Comparison of ENCODE assay signal across 8 cellular contexts in the genomic region with DNA sequence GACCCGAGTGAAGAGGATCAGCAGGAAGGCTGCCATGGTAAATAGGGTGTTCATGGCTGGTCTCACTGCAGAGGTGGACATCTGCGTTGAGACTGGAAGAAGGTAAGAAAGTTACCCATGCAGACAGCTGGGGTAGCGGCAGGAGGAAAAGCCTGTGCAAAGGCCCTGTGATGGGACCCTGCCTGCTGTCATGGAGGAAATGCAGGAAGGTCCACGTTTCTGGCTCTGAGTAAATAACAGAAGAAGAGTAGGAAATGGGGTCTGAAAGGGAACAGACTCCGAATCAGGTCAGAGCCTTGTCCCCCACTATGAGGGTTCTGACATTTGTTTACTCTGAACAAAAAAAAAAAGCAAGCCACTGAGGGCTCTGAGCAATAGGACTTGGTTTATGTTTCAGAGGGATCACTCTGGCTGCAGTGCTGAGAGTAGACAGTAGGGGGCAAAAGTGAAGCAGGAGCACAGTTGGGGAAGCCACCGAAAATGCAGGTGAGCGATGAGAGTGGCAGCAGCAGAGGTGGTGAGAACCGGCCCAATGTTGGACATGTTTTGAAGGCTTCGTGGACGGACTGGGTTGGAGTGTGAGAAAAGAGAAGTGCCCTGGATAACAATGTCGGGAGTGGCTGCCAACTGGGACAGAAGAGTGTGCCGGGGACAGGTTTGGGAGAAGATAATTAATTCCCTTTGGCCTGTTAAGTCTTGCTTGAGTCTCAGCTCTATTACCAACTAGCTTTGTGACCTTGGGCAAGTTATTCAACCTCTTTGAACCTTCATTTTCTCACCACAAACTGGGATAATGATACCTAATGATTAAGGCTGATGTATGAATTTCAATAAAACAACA. TPM values are rescaled to one million over a fixed set of nuclear protein-coding genes. Genes with fewer than 3 reads are reported as not detected.
DNase-seq lines count a peak whose midpoint lies in the region; ATAC-seq and TF ChIP-seq lines count a peak whose summit lies in the region.

No MANE protein-coding gene starts in this region.

- DNase-seq in NOMO-1 (lab: John Stamatoyannopoulos, UW; ENCODE audit: unreplicated experiment in 2 of 2): peak; percentile 15 to 39
- DNase-seq in activated CD8-positive, alpha-beta memory T cell treated with anti-CD3 and anti-CD28 coated beads, Interleukin-2, amount 50 U/mL, for 1 hour (ENCODE audit: extremely low read depth): peak; percentile 22
- peak; percentile 82 for DNase-seq in nephron progenitor cell
- DNase-seq in substantia nigra (lab: John Stamatoyannopoulos, UW): peak in 25 of 49 donors; percentile 1 to 53 (median 21)

- no peaks in the 10 kb centered on the region for H3K9me3 Mint-ChIP-seq in nephron progenitor cell

- no peaks in the 10 kb centered on the region for H3K9me3 ChIP-seq in BLaER1 treated with 17β-estradiol and CSF1 and Interleukin-3, amounts not matched to agents 10 nM and 100 nM (replicated peaks in 1 of 11)
- H3K9me3 ChIP-seq in esophagus (ENCODE audit: control insufficient read depth in 2 of 2, insufficient read depth in 1 of 2, low read depth in 1 of 2, low read length in 1 of 2): no peaks in the 10 kb centered on the region

- H3K27me3 ChIP-seq in BLaER1 treated with 17β-estradiol and CSF1 and Interleukin-3, amounts not matched to agents 10 nM and 100 nM: no peaks in the 10 kb centered on the region
- H3K27me3 ChIP-seq in esophagus (ENCODE audit: control insufficient read depth in 1 of 2, insufficient read depth in 2 of 2, low read length in 2 of 2): no peaks in the 10 kb centered on the region

- ATAC-seq in GM18907 (IDR thresholded peaks at IDR 0.05; ENCODE audit: unreplicated experiment): peak; percentile 81
- peak; percentile 65 for ATAC-seq in HG03196 (IDR thresholded peaks at IDR 0.05; ENCODE audit: unreplicated experiment)

- H3K4me2 ChIP-seq in BLaER1 treated with 17β-estradiol and CSF1 and Interleukin-3, amounts not matched to agents 10 nM and 100 nM: peak overlapping the region in 7 of 11 experiments; percentile 64 to 83 (median 81); a peak in 14 of 22 replicates

- H3K4me3 ChIP-seq in BLaER1 treated with 17β-estradiol and CSF1 and Interleukin-3, amounts not matched to agents 10 nM and 100 nM: no peak overlapping the region
- no peak overlapping the region for H3K4me3 ChIP-seq in esophagus (ENCODE audit: low read depth in 1 of 2, low read length in 2 of 2)

- H4K20me1 ChIP-seq in BLaER1 treated with 17β-estradiol and CSF1 and Interleukin-3, amounts not matched to agents 10 nM and 100 nM: no peaks in the 10 kb centered on the region

- H3K27ac ChIP-seq in BLaER1 treated with 17β-estradiol and CSF1 and Interleukin-3, amounts not matched to agents 10 nM and 100 nM: peak overlapping the region in 4 of 11 experiments; percentile 58 to 87 (median 76); a peak in 4 of 22 replicates
- H3K27ac ChIP-seq in esophagus (ENCODE audit: low read depth in 2 of 2, low read length in 1 of 2) (peak overlapping the region; percentile 24 to 77), substantia nigra (ENCODE audit: low read depth, low read length, poor library complexity, severe bottlenecking) (no peak overlapping the region)

- no peaks in the 10 kb centered on the region for H3K36me3 Mint-ChIP-seq in nephron progenitor cell (ENCODE audit: low read depth)

- WGBS in esophagus, 2 donors: 52 to 58% methylated on average over 12 of the region's 12 CpGs

- H3K27me3 Mint-ChIP-seq in nephron progenitor cell (ENCODE audit: low read depth, poor library complexity): peaks cover 3% of the 10 kb centered on the region

- H3K4me1 Mint-ChIP-seq in nephron progenitor cell: peaks cover 4% of the 10 kb centered on the region

- peaks cover 0 to 51% (median 18%) of the 10 kb centered on the region in 11 experiments; a peak in 19 of 22 replicates for H3K36me3 ChIP-seq in BLaER1 treated with 17β-estradiol and CSF1 and Interleukin-3, amounts not matched to agents 10 nM and 100 nM
- H3K36me3 ChIP-seq in esophagus (ENCODE audit: control insufficient read depth in 2 of 2, insufficient read depth in 2 of 2, low read length in 1 of 2): peaks cover 0 to 5% of the 10 kb centered on the region in 2 donors

- no peak overlapping the region for H3K4me3 Mint-ChIP-seq in nephron progenitor cell

- peak; percentile 71 for TF ChIP-seq CTCF in nephron progenitor cell (IDR thresholded peaks at IDR 0.05)

- H3K9ac ChIP-seq in BLaER1 treated with 17β-estradiol and CSF1 and Interleukin-3, amounts not matched to agents 10 nM and 100 nM: no peak overlapping the region

- peaks cover 28 to 97% (median 44%) of the 10 kb centered on the region in 10 experiments for H3K4me1 ChIP-seq in BLaER1 treated with 17β-estradiol and CSF1 and Interleukin-3, amounts not matched to agents 10 nM and 100 nM
- H3K4me1 ChIP-seq in esophagus (ENCODE audit: control insufficient read depth in 2 of 2, insufficient read depth in 2 of 2, low read length in 1 of 2): peaks cover 0 to 3% of the 10 kb centered on the region in 2 donors

- H3K27ac Mint-ChIP-seq in nephron progenitor cell: no peak overlapping the region

RNA-seq across cellular contexts. Expression of a gene that starts 57.9 kb away (rescaled TPM):
- polyA plus RNA-seq in esophagus: 10 to 100 TPM; 13.4 to 15.1 TPM

Comparison
In these comparisons a context has a peak if more than half of its experiments do, and no peak if none do; other contexts are left out.
1. DNase-seq: peak in every context shown above with its lines; median percentile 82 in nephron progenitor cell; 27 in NOMO-1; 22 in activated CD8-positive, alpha-beta memory T cell treated with anti-CD3 and anti-CD28 coated beads, Interleukin-2, amount 50 U/mL, for 1 hour; 21 in substantia nigra.